37 cellular contexts compared by ENCODE assay signal in the genomic region with DNA sequence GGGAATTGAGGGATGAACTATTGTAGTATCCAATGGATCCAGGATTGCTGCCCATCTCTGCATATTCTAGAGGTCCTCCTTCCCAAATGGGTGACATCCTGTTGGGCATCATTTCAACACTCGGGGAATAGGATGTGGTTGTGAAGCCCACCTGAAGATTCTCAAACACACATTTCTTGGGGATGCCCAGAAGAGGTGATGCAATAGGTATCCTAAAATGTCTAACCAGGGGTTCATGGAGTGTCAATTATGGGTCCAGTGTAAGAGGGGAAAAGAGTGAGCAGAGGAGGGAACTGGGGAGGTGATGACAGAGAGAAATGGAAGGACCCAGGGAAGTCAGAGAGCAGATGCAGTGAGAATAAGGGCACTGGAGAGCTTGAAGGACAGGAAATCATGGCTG.
"Had no signal": no experiment of that assay in that cellular context is flagged by ENCODE, and none has a peak within 500 bp of the region (broad histone marks: within the 10 kb centered on the region; RNA-seq: fewer than 3 reads in every experiment).

No MANE protein-coding gene starts in this region.

- H3K27me3 ChIP-seq: adrenal gland, body of pancreas, brain microvascular endothelial cell, breast epithelium had no signal

- H3K27me3 Mint-ChIP-seq: activated B cell treated with CpG ODN at 0.5 μM for 24 hours; activated CD4-positive, alpha-beta memory T cell treated with anti-CD3 and anti-CD28 coated beads for 36 hours; activated CD8-positive, alpha-beta T cell treated with anti-CD3 and anti-CD28 coated beads for 36 hours; activated naive CD8-positive, alpha-beta T cell treated with anti-CD3 and anti-CD28 coated beads for 36 hours; activated T-helper 17 cell treated with anti-CD3 and anti-CD28 coated beads, Interleukin-2, amount 50 U/mL, for 72 hours had no signal

- H3K4me3 Mint-ChIP-seq: activated B cell treated with CpG ODN at 0.5 μM for 24 hours; activated CD4-positive, alpha-beta memory T cell treated with anti-CD3 and anti-CD28 coated beads for 36 hours; activated CD4-positive, alpha-beta T cell treated with anti-CD3 and anti-CD28 coated beads, Interleukin-2, amount 10 ng/mL, durations not matched to agents 24 days and 14 days; activated CD8-positive, alpha-beta T cell treated with anti-CD3 and anti-CD28 coated beads for 36 hours; activated naive CD4-positive, alpha-beta T cell treated with anti-CD3 and anti-CD28 coated beads for 36 hours; activated naive CD8-positive, alpha-beta T cell treated with anti-CD3 and anti-CD28 coated beads for 36 hours; activated T-cell treated with anti-CD3 and anti-CD28 coated beads, Interleukin-2, amount 50 U/mL, for 4 hours; activated T-cell treated with anti-CD3 and anti-CD28 coated beads, Interleukin-2, amount 50 U/mL, for 72 hours; activated T-helper 1 cell treated with anti-CD3 and anti-CD28 coated beads, Interleukin-12 subunit alpha, Interleukin-12 subunit beta, Interleukin-2, Interleukin-4 antibody, amounts not matched to agents 30 ng/mL and 10 ng/mL and 1 ng/mL, durations not matched to agents 14 hours and 24 hours and 36 hours; activated T-helper 17 cell treated with anti-CD3 and anti-CD28 coated beads, Interleukin-2, amount 50 U/mL, for 72 hours; T-helper 1 cell treated with Interleukin-12 subunit alpha and Interleukin-12 subunit beta and Interleukin-4 antibody, amounts not matched to agents 30 μg/mL and 1 μg/mL, for 36 hours; T-helper 2 cell treated with Interferon-gamma antibody and Interleukin-4, amounts not matched to agents 5 μg/mL and 100 μg/mL, for 36 hours had no signal

- H3K4me3 ChIP-seq: adrenal gland, body of pancreas, breast epithelium had no signal

- H3K27ac Mint-ChIP-seq: activated B cell treated with CpG ODN at 0.5 μM for 24 hours; activated CD4-positive, alpha-beta memory T cell treated with anti-CD3 and anti-CD28 coated beads for 36 hours; activated CD4-positive, alpha-beta T cell treated with anti-CD3 and anti-CD28 coated beads, Interleukin-2, amount 10 ng/mL, durations not matched to agents 24 days and 14 days; activated CD8-positive, alpha-beta T cell treated with anti-CD3 and anti-CD28 coated beads for 36 hours; activated naive CD4-positive, alpha-beta T cell treated with anti-CD3 and anti-CD28 coated beads for 36 hours; activated naive CD8-positive, alpha-beta T cell treated with anti-CD3 and anti-CD28 coated beads for 36 hours; activated T-cell treated with anti-CD3 and anti-CD28 coated beads, Interleukin-2, amount 50 U/mL, for 72 hours; activated T-helper 1 cell treated with anti-CD3 and anti-CD28 coated beads, Interleukin-12 subunit alpha, Interleukin-12 subunit beta, Interleukin-2, Interleukin-4 antibody, amounts not matched to agents 30 ng/mL and 10 ng/mL and 1 ng/mL, durations not matched to agents 14 hours and 24 hours and 36 hours; activated T-helper 17 cell treated with anti-CD3 and anti-CD28 coated beads, Interleukin-2, amount 50 U/mL, for 72 hours; T-helper 1 cell treated with Interleukin-12 subunit alpha and Interleukin-12 subunit beta and Interleukin-4 antibody, amounts not matched to agents 30 μg/mL and 1 μg/mL, for 36 hours; T-helper 2 cell treated with Interferon-gamma antibody and Interleukin-4, amounts not matched to agents 5 μg/mL and 100 μg/mL, for 36 hours had no signal

- H3K27ac ChIP-seq: adrenal gland, body of pancreas, brain microvascular endothelial cell, breast epithelium, VCaP had no signal

- H3K4me1 ChIP-seq: adrenal gland, body of pancreas, breast epithelium had no signal

- H3K4me1 Mint-ChIP-seq: activated B cell treated with CpG ODN at 0.5 μM for 24 hours; activated CD4-positive, alpha-beta T cell treated with anti-CD3 and anti-CD28 coated beads, Interleukin-2, amount 10 ng/mL, durations not matched to agents 24 days and 14 days; activated naive CD8-positive, alpha-beta T cell treated with anti-CD3 and anti-CD28 coated beads for 36 hours; activated T-helper 17 cell treated with anti-CD3 and anti-CD28 coated beads, Interleukin-2, amount 50 U/mL, for 72 hours had no signal

- H3K36me3 ChIP-seq: adrenal gland, brain microvascular endothelial cell, breast epithelium had no signal

- H3K9me3 ChIP-seq: adrenal gland, body of pancreas, breast epithelium had no signal

- ATAC-seq: activated CD8-positive, alpha-beta T cell treated with anti-CD3 and anti-CD28 coated beads for 36 hours; activated naive CD4-positive, alpha-beta T cell treated with anti-CD3 and anti-CD28 coated beads, Interleukin-2, amount 50 U/mL, for 72 hours; activated T-cell treated with anti-CD3 and anti-CD28 coated beads, Interleukin-2, amount 50 U/mL, for 4 hours; activated T-cell treated with anti-CD3 and anti-CD28 coated beads, Interleukin-2, amount 50 U/mL, for 72 hours; activated T-helper 17 cell treated with anti-CD3 and anti-CD28 coated beads, Interleukin-2, amount 50 U/mL, for 72 hours; body of pancreas had no signal

- H3K9me3 Mint-ChIP-seq: activated naive CD4-positive, alpha-beta T cell treated with anti-CD3 and anti-CD28 coated beads for 36 hours; activated naive CD4-positive, alpha-beta T cell treated with anti-CD3 and anti-CD28 coated beads, Interleukin-2, amount 50 U/mL, for 72 hours; activated T-helper 1 cell treated with anti-CD3 and anti-CD28 coated beads, Interleukin-12 subunit alpha, Interleukin-12 subunit beta, Interleukin-2, Interleukin-4 antibody, amounts not matched to agents 30 ng/mL and 10 ng/mL and 1 ng/mL, durations not matched to agents 14 hours and 24 hours and 36 hours; activated T-helper 17 cell treated with anti-CD3 and anti-CD28 coated beads, Interleukin-2, amount 50 U/mL, for 72 hours; T-helper 1 cell treated with Interleukin-12 subunit alpha and Interleukin-12 subunit beta and Interleukin-4 antibody, amounts not matched to agents 30 μg/mL and 1 μg/mL, for 36 hours; T-helper 2 cell treated with Interferon-gamma antibody and Interleukin-4, amounts not matched to agents 5 μg/mL and 100 μg/mL, for 36 hours had no signal

- DNase-seq: activated B cell treated with CpG ODN at 0.5 μM for 24 hours; activated CD4-positive, alpha-beta memory T cell treated with anti-CD3 and anti-CD28 coated beads for 36 hours; activated CD4-positive, alpha-beta T cell treated with anti-CD3 and anti-CD28 coated beads for 4 hours; activated CD4-positive, alpha-beta T cell treated with anti-CD3 and anti-CD28 coated beads, Interleukin-2, amount 10 ng/mL, durations not matched to agents 24 days and 14 days; activated CD4-positive, alpha-beta T cell treated with anti-CD3 and anti-CD28 coated beads, Interleukin-2, amount 50 U/mL, for 1 hour; activated CD4-positive, alpha-beta T cell treated with anti-CD3 and anti-CD28 coated beads, Interleukin-2, amount 50 U/mL, for 4 hours; activated CD4-positive, CD25-positive, alpha-beta regulatory T cell treated with anti-CD3 and anti-CD28 coated beads, Interleukin-2, amount 50 U/mL, for 72 hours; activated CD8-positive, alpha-beta memory T cell treated with anti-CD3 and anti-CD28 coated beads, Interleukin-2, amount 50 U/mL, for 4 hours; activated CD8-positive, alpha-beta T cell treated with anti-CD3 and anti-CD28 coated beads for 36 hours; activated effector memory CD4-positive, alpha-beta T cell treated with anti-CD3 and anti-CD28 coated beads, Interleukin-2, amount 50 U/mL, for 16 hours; activated gamma-delta T cell treated with Interleukin-2 at 50 U/mL for 16 hours; activated naive CD4-positive, alpha-beta T cell; activated naive CD4-positive, alpha-beta T cell treated with anti-CD3 and anti-CD28 coated beads for 36 hours; activated naive CD4-positive, alpha-beta T cell treated with anti-CD3 and anti-CD28 coated beads, Interleukin-2, amount 50 U/mL, for 16 hours; activated naive CD8-positive, alpha-beta T cell treated with anti-CD3 and anti-CD28 coated beads for 36 hours; activated T-cell treated with anti-CD3 and anti-CD28 coated beads for 4 hours; activated T-cell treated with anti-CD3 and anti-CD28 coated beads, Interleukin-2, amount 50 U/mL, for 1 hour; activated T-cell treated with anti-CD3 and anti-CD28 coated beads, Interleukin-2, amount 50 U/mL, for 4 hours; activated T-cell treated with anti-CD3 and anti-CD28 coated beads, Interleukin-2, amount 50 U/mL, for 72 hours; adrenal gland; amniotic stem cell; aorta; body of pancreas; brain microvascular endothelial cell; central memory CD4-positive, alpha-beta T cell; T-helper 1 cell; T-helper 2 cell; T-helper 9 cell had no signal

- FAIRE-seq: astrocyte, TTC549 had no signal
